ENCODE assay signal across 14 cellular contexts in genomic region chr7:55537458-55537825, GRCh38. TPM values are rescaled to one million over a fixed set of nuclear protein-coding genes. Genes with fewer than 3 reads are reported as not detected.
DNase-seq lines count a peak whose midpoint lies in the region; ATAC-seq and TF ChIP-seq lines count a peak whose summit lies in the region.
"Had no signal": no experiment of that assay in that cellular context is flagged by ENCODE, and none has a peak within 500 bp of the region (broad histone marks: within the 10 kb centered on the region; RNA-seq: fewer than 3 reads in every experiment).

No MANE protein-coding gene starts in this region.

- H3K27me3 Mint-ChIP-seq in activated T-cell treated with anti-CD3 and anti-CD28 coated beads, Interleukin-2, amount 50 U/mL, for 24 hours = no peaks in the 10 kb centered on the region
- no peaks in the 10 kb centered on the region for H3K27me3 Mint-ChIP-seq in dendritic cell treated with granulocyte-macrophage colony-stimulating factor and Interleukin-4, amounts not matched to agents 40 ng/mL and 50 ng/mL, for 4 days
- no peaks in the 10 kb centered on the region for H3K27me3 Mint-ChIP-seq in stimulated activated naive B cell treated with anti-CD40 and anti-IgM and Interleukin-4, amounts not matched to agents 10 μg/mL and 1 μg/mL and 100 μg/mL, for 72 hours
- H3K27me3 Mint-ChIP-seq in chondrocyte (ENCODE audit: low read depth) = no peaks in the 10 kb centered on the region

- intact Hi-C loops in dendritic cell treated with granulocyte-macrophage colony-stimulating factor and Interleukin-4, amounts not matched to agents 40 ng/mL and 50 ng/mL, for 4 days (cut with micrococcal nuclease) = no loop called here

- ATAC-seq in stimulated activated naive B cell treated with anti-CD40 and anti-IgM and Interleukin-4, amounts not matched to agents 10 μg/mL and 1 μg/mL and 100 μg/mL, for 72 hours (replicated peaks) = no peak
- ATAC-seq: Right ventricle myocardium inferior had no signal

- no peaks in the 10 kb centered on the region for H3K9me3 Mint-ChIP-seq in activated T-cell treated with anti-CD3 and anti-CD28 coated beads, Interleukin-2, amount 50 U/mL, for 24 hours
- no peaks in the 10 kb centered on the region for H3K9me3 Mint-ChIP-seq in dendritic cell treated with granulocyte-macrophage colony-stimulating factor and Interleukin-4, amounts not matched to agents 40 ng/mL and 50 ng/mL, for 4 days
- peaks cover 2 to 8% of the 10 kb centered on the region in 2 donors for H3K9me3 Mint-ChIP-seq in stimulated activated naive B cell treated with anti-CD40 and anti-IgM and Interleukin-4, amounts not matched to agents 10 μg/mL and 1 μg/mL and 100 μg/mL, for 72 hours
- H3K9me3 Mint-ChIP-seq in chondrocyte (ENCODE audit: low read depth) = no peaks in the 10 kb centered on the region

- H3K4me3 Mint-ChIP-seq in activated T-cell treated with anti-CD3 and anti-CD28 coated beads, Interleukin-2, amount 50 U/mL, for 24 hours = no peak overlapping the region
- peak overlapping the region; percentile 90 for H3K4me3 Mint-ChIP-seq in dendritic cell treated with granulocyte-macrophage colony-stimulating factor and Interleukin-4, amounts not matched to agents 40 ng/mL and 50 ng/mL, for 4 days
- peak overlapping the region; percentile 66 to 84 for H3K4me3 Mint-ChIP-seq in stimulated activated naive B cell treated with anti-CD40 and anti-IgM and Interleukin-4, amounts not matched to agents 10 μg/mL and 1 μg/mL and 100 μg/mL, for 72 hours
- no peak overlapping the region for H3K4me3 Mint-ChIP-seq in chondrocyte (ENCODE audit: unreplicated experiment)

- peaks cover 35% of the 10 kb centered on the region for H3K36me3 Mint-ChIP-seq in activated T-cell treated with anti-CD3 and anti-CD28 coated beads, Interleukin-2, amount 50 U/mL, for 24 hours (ENCODE audit: low read depth)
- peaks cover 75% of the 10 kb centered on the region for H3K36me3 Mint-ChIP-seq in dendritic cell treated with granulocyte-macrophage colony-stimulating factor and Interleukin-4, amounts not matched to agents 40 ng/mL and 50 ng/mL, for 4 days (ENCODE audit: low read depth)
- peaks cover 36 to 68% of the 10 kb centered on the region in 2 donors for H3K36me3 Mint-ChIP-seq in stimulated activated naive B cell treated with anti-CD40 and anti-IgM and Interleukin-4, amounts not matched to agents 10 μg/mL and 1 μg/mL and 100 μg/mL, for 72 hours
- peaks cover 1% of the 10 kb centered on the region for H3K36me3 Mint-ChIP-seq in chondrocyte (ENCODE audit: low read depth)

- peaks cover 85% of the 10 kb centered on the region for H3K4me1 Mint-ChIP-seq in activated T-cell treated with anti-CD3 and anti-CD28 coated beads, Interleukin-2, amount 50 U/mL, for 24 hours (ENCODE audit: low read depth)
- H3K4me1 Mint-ChIP-seq in dendritic cell treated with granulocyte-macrophage colony-stimulating factor and Interleukin-4, amounts not matched to agents 40 ng/mL and 50 ng/mL, for 4 days (ENCODE audit: low read depth) = peaks cover 93% of the 10 kb centered on the region
- H3K4me1 Mint-ChIP-seq in stimulated activated naive B cell treated with anti-CD40 and anti-IgM and Interleukin-4, amounts not matched to agents 10 μg/mL and 1 μg/mL and 100 μg/mL, for 72 hours = peaks cover 73 to 83% of the 10 kb centered on the region in 2 donors
- H3K4me1 Mint-ChIP-seq in chondrocyte (ENCODE audit: low read depth) = peaks cover 69% of the 10 kb centered on the region

- no peak for TF ChIP-seq CTCF in chondrocyte (IDR thresholded peaks at IDR 0.05)

- no peak for DNase-seq in activated T-cell treated with anti-CD3 and anti-CD28 coated beads, Interleukin-2, amount 50 U/mL, for 24 hours
- DNase-seq in activated T-cell treated with anti-CD3 and anti-CD28 coated beads, Interleukin-2, amount 50 U/mL, for 48 hours = no peak
- DNase-seq in MV-4-11 (lab: John Stamatoyannopoulos, UW) (peak; percentile 4), chondrocyte (ENCODE audit: low spot score) (no peak), nucleus accumbens (lab: John Stamatoyannopoulos, UW) (no peak)
- no peak for DNase-seq in stimulated activated naive B cell treated with anti-CD40 and anti-IgM and Interleukin-4, amounts not matched to agents 10 μg/mL and 1 μg/mL and 100 μg/mL, for 72 hours
- DNase-seq in effector CD4-positive, alpha-beta T cell = no peak
- DNase-seq: mesendoderm, NCI-H1694, NCI-H526 treated with DMSO at 0.1 percent for 48 hours, posterior cingulate gyrus, trophoblast cell had no signal

- peak overlapping the region; percentile 12 for H3K27ac Mint-ChIP-seq in activated T-cell treated with anti-CD3 and anti-CD28 coated beads, Interleukin-2, amount 50 U/mL, for 24 hours
- peak overlapping the region; percentile 98 for H3K27ac Mint-ChIP-seq in dendritic cell treated with granulocyte-macrophage colony-stimulating factor and Interleukin-4, amounts not matched to agents 40 ng/mL and 50 ng/mL, for 4 days
- peak overlapping the region; percentile 99 for H3K27ac Mint-ChIP-seq in stimulated activated naive B cell treated with anti-CD40 and anti-IgM and Interleukin-4, amounts not matched to agents 10 μg/mL and 1 μg/mL and 100 μg/mL, for 72 hours
- no peak overlapping the region for H3K27ac Mint-ChIP-seq in chondrocyte (ENCODE audit: unreplicated experiment)

RNA-seq across cellular contexts. Expression of gene VOPP1, which starts 34.9 kb away (rescaled TPM):
- 69.2 to 78.5 TPM (median 71.6 TPM) in 3 replicates for total RNA-seq in chondrocyte

Comparison
In these comparisons a context has a peak if more than half of its experiments do, and no peak if none do; other contexts are left out.
1. H3K4me3 Mint-ChIP-seq: peak in dendritic cell treated with granulocyte-macrophage colony-stimulating factor and Interleukin-4, amounts not matched to agents 40 ng/mL and 50 ng/mL, for 4 days (single experiment) and stimulated activated naive B cell treated with anti-CD40 and anti-IgM and Interleukin-4, amounts not matched to agents 10 μg/mL and 1 μg/mL and 100 μg/mL, for 72 hours (2 of 2); none in activated T-cell treated with anti-CD3 and anti-CD28 coated beads, Interleukin-2, amount 50 U/mL, for 24 hours (single experiment) and chondrocyte (single experiment).